Comparison of ENCODE assay signal across 23 cellular contexts in the genomic region with DNA sequence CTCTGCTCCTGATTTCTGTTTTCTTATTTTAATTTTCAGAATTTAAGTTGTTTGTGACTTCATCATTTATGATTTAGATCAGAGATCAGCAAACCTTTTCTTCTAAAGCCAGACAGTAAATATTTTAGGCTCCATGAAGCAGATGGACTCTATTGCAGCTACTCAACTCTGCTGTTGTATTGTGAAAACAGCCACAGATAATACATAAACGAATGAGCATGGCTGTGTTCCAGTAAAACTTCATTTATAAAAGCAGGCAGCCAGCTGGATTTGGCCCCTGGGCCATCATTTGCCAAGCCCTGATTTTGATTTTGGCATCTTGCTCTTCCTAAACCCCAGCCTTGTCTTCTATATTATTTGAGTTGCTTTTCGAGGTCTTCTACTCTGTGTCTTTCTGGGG.
"Had no signal": no experiment of that assay in that cellular context is flagged by ENCODE, and none has a peak within 500 bp of the region (broad histone marks: within the 10 kb centered on the region; RNA-seq: fewer than 3 reads in every experiment).

No MANE protein-coding gene starts in this region.

- H3K9me3 ChIP-seq: colonic mucosa, heart right ventricle, prostate gland, right atrium auricular region, suprapubic skin, transverse colon, uterus had no signal

- H3K27ac Mint-ChIP-seq: activated naive CD4-positive, alpha-beta T cell treated with anti-CD3 and anti-CD28 coated beads for 36 hours; activated naive CD8-positive, alpha-beta T cell treated with anti-CD3 and anti-CD28 coated beads, Interleukin-2, amount 50 U/mL, for 24 hours; endodermal cell; memory B cell; stimulated activated naive CD8-positive, alpha-beta T cell treated with anti-CD3 and anti-CD28 coated beads, Interleukin-15, Interleukin-2, amounts not matched to agents 100 ng/mL and 50 ng/mL, for 24 hours; T-helper 1 cell treated with Interleukin-12 subunit alpha and Interleukin-12 subunit beta and Interleukin-4 antibody, amounts not matched to agents 30 μg/mL and 1 μg/mL, for 36 hours had no signal

- H3K27ac ChIP-seq: colonic mucosa, epithelial cell of prostate, heart right ventricle, prostate gland, right atrium auricular region, suprapubic skin, transverse colon had no signal

- H3K4me1 Mint-ChIP-seq: activated naive CD8-positive, alpha-beta T cell treated with anti-CD3 and anti-CD28 coated beads, Interleukin-2, amount 50 U/mL, for 24 hours; central memory CD8-positive, alpha-beta T cell; endodermal cell; immature natural killer cell had no signal

- H3K4me1 ChIP-seq: colonic mucosa, prostate gland, right atrium auricular region, transverse colon, uterus had no signal

- H3K9me3 Mint-ChIP-seq: activated naive CD4-positive, alpha-beta T cell treated with anti-CD3 and anti-CD28 coated beads for 36 hours; activated naive CD8-positive, alpha-beta T cell treated with anti-CD3 and anti-CD28 coated beads, Interleukin-2, amount 50 U/mL, for 24 hours; central memory CD8-positive, alpha-beta T cell; endodermal cell; immature natural killer cell; memory B cell; neural crest cell; stimulated activated naive CD8-positive, alpha-beta T cell treated with anti-CD3 and anti-CD28 coated beads, Interleukin-15, Interleukin-2, amounts not matched to agents 100 ng/mL and 50 ng/mL, for 24 hours; T-helper 1 cell treated with Interleukin-12 subunit alpha and Interleukin-12 subunit beta and Interleukin-4 antibody, amounts not matched to agents 30 μg/mL and 1 μg/mL, for 36 hours had no signal

- H3K27me3 ChIP-seq: colonic mucosa, heart right ventricle, right atrium auricular region, suprapubic skin, transverse colon, uterus had no signal

- ATAC-seq: activated naive CD8-positive, alpha-beta T cell treated with anti-CD3 and anti-CD28 coated beads, Interleukin-2, amount 50 U/mL, for 24 hours; heart right ventricle; left ventricle myocardium superior had no signal

- H3K36me3 ChIP-seq: colonic mucosa, prostate gland, right atrium auricular region, uterus had no signal

- H3K4me3 Mint-ChIP-seq: activated naive CD4-positive, alpha-beta T cell treated with anti-CD3 and anti-CD28 coated beads for 36 hours; activated naive CD8-positive, alpha-beta T cell treated with anti-CD3 and anti-CD28 coated beads, Interleukin-2, amount 50 U/mL, for 24 hours; central memory CD8-positive, alpha-beta T cell; endodermal cell; immature natural killer cell; memory B cell; neural crest cell; stimulated activated naive CD8-positive, alpha-beta T cell treated with anti-CD3 and anti-CD28 coated beads, Interleukin-15, Interleukin-2, amounts not matched to agents 100 ng/mL and 50 ng/mL, for 24 hours; T-helper 1 cell treated with Interleukin-12 subunit alpha and Interleukin-12 subunit beta and Interleukin-4 antibody, amounts not matched to agents 30 μg/mL and 1 μg/mL, for 36 hours had no signal

- H3K4me3 ChIP-seq: colonic mucosa, heart right ventricle, prostate gland, right atrium auricular region, suprapubic skin, transverse colon, uterus had no signal

- DNase-seq: activated CD4-positive, alpha-beta T cell treated with anti-CD3 and anti-CD28 coated beads for 1 hour; activated CD4-positive, alpha-beta T cell treated with anti-CD3 and anti-CD28 coated beads, Interleukin-2, amount 50 U/mL, for 48 hours; activated naive CD4-positive, alpha-beta T cell treated with anti-CD3 and anti-CD28 coated beads for 36 hours; activated naive CD8-positive, alpha-beta T cell treated with anti-CD3 and anti-CD28 coated beads, Interleukin-2, amount 50 U/mL, for 24 hours; activated T-cell treated with anti-CD3 and anti-CD28 coated beads for 4 hours; anterior cingulate cortex; colonic mucosa; endodermal cell; heart right ventricle; immature natural killer cell; kidney glomerular epithelial cell; left ventricle myocardium superior; transverse colon; uterus had no signal
